ENCODE assay signal across 10 cellular contexts in the genomic region with DNA sequence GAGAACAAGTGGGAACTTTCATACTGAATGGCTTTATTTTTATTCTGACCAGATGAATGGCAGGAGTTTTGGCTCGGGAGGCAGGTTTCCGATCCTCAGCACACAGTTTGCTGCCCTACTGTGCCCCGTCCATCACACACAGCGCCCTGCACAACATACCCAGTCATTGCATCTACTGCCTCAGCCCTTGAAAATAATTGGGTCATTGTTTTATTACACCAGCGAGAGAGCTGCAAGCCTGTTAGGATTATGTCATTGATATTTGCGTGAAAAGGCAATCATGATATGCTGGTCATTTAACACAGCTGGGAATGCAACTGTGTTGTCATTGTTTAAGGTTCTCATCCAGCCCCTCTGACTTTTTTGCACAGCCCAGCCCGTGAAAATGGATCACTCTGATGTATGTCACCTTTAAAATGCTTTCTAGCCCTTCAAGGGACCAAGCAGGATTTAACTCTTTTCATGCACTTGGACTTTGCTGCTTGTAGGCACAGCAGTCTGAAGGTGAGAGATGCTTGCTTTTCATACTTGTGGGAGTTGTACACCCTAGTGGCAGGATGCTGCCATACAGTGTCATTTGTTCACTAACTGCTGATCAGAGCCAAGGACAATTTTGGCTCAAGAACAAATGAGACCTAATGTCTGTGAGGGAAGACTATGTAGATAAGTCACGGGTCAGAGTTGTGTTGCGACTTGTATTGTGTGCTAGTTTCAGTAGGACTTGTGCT.
DNase-seq lines count a peak whose midpoint lies in the region; ATAC-seq, FAIRE-seq and TF ChIP-seq lines count a peak whose summit lies in the region.
"Had no signal": no experiment of that assay in that cellular context is flagged by ENCODE, and none has a peak within 500 bp of the region (broad histone marks: within the 10 kb centered on the region; RNA-seq: fewer than 3 reads in every experiment).

No MANE protein-coding gene starts in this region.

- ATAC-seq in A549, result peak; percentile 63 to 82; a peak in 5 of 6 replicates
- ATAC-seq in GM18511 (IDR thresholded peaks at IDR 0.05; ENCODE audit: unreplicated experiment), result peak; percentile 74

- DNase-seq in A549 (ENCODE audit: low read depth in 1 of 2, low spot score in 1 of 2) (peak; percentile 13 to 47), NCI-H526 (lab: John Stamatoyannopoulos, UW) (peak; percentile 38 to 66), epithelial cell of proximal tubule (ENCODE audit: low read depth) (no peak), NCI-H510A treated with DMSO at 0.1 percent for 48 hours (lab: John Stamatoyannopoulos, UW) (no peak), MG63 (no peak), NK-92 (lab: John Stamatoyannopoulos, UW; ENCODE audit: unreplicated experiment) (no peak)
- DNase-seq in effector CD8-positive, alpha-beta T cell (lab: John Stamatoyannopoulos, UW), result no peak
- DNase-seq: upper lobe of left lung had no signal

- H3K36me3 ChIP-seq in MG63, result no peaks in the 10 kb centered on the region
- H3K36me3 ChIP-seq: upper lobe of left lung had no signal

- H3K27ac ChIP-seq in A549, result no peak overlapping the region
- H3K27ac ChIP-seq: upper lobe of left lung had no signal

- no peak overlapping the region for H3K4me2 ChIP-seq in A549

- WGBS in A549 (ENCODE audit: missing lambda C conversion rate), result 39% methylated on average over 9 of the region's 9 CpGs

- no peak for TF ChIP-seq POLR2A in A549 (IDR thresholded peaks at IDR 0.05; ENCODE audit: low read length)

- H3K4me3 ChIP-seq in A549 (no peak overlapping the region), epithelial cell of proximal tubule (ENCODE audit: low read depth, low read length) (no peak overlapping the region), MG63 (no peak overlapping the region)
- H3K4me3 ChIP-seq: upper lobe of left lung had no signal

- peak; percentile 97 for FAIRE-seq in A549 (lab: Jason Lieb, UNC)
- FAIRE-seq: TTC549 had no signal

- TF ChIP-seq RAD21 in A549 (conservative IDR thresholded peaks at IDR 0.05 in 1 of 2, IDR thresholded peaks at IDR 0.05 in 1 of 2), result peak in 1 of 2 experiments; percentile 30; a peak in 2 of 5 replicates

- TF ChIP-seq CTCF in A549 (IDR thresholded peaks at IDR 0.05) (no peak; the same call in 2 of the 3 replicates), epithelial cell of proximal tubule (conservative IDR thresholded peaks at IDR 0.05; ENCODE audit: low read depth, low read length) (peak; percentile 42)

- no peaks in the 10 kb centered on the region for H3K27me3 ChIP-seq in MG63
- H3K27me3 ChIP-seq: upper lobe of left lung had no signal

- H3K9me3 ChIP-seq in A549, result no peaks in the 10 kb centered on the region
- no peaks in the 10 kb centered on the region for H3K9me3 ChIP-seq in MG63
- H3K9me3 ChIP-seq: upper lobe of left lung had no signal

- POLR2A ChIA-PET in A549 (lab: Yijun Ruan, JAX), result no interaction called here

- TF ChIP-seq EP300 in A549 (IDR thresholded peaks at IDR 0.05), result no peak

- CTCF ChIA-PET in A549 (lab: Yijun Ruan, JAX), result interaction anchor here (0.9 to 27.0 kb wide), 4 partner anchors 8 to 366 kb away, joined by 3 to 848 read pairs (median 23); no protein-coding TSS in a partner anchor

- peaks cover 3% of the 10 kb centered on the region; the same call in 1 of the 3 replicates for H3K4me1 ChIP-seq in A549

TF ChIP-seq in A549, 52 proteins besides CTCF, POLR2A, EP300 and RAD21:
- TF ChIP-seq FOSB (CRISPR knock-in tag; IDR thresholded peaks at IDR 0.05) (no peak), ZSCAN20 (CRISPR knock-in tag; IDR thresholded peaks at IDR 0.05) (no peak), ELK1 (IDR thresholded peaks at IDR 0.05; ENCODE audit: low read depth, low read length) (no peak), KDM5A (IDR thresholded peaks at IDR 0.05) (no peak), POLR2AphosphoS2 (conservative IDR thresholded peaks at IDR 0.05; ENCODE audit: low read length) (no peak), GATA3 (IDR thresholded peaks at IDR 0.05; ENCODE audit: borderline replicate concordance) (no peak), CEBPB (IDR thresholded peaks at IDR 0.05) (no peak), SMC3 (IDR thresholded peaks at IDR 0.05) (no peak), ZC3H11A (IDR thresholded peaks at IDR 0.05) (no peak), RCOR1 (IDR thresholded peaks at IDR 0.05; ENCODE audit: low read depth, low read length) (no peak)

Comparison
In these comparisons a context has a peak if more than half of its experiments do, and no peak if none do; other contexts are left out.
1. DNase-seq: peak in A549 (2 of 2) and NCI-H526 (2 of 2); none in epithelial cell of proximal tubule (single experiment), NCI-H510A treated with DMSO at 0.1 percent for 48 hours (single experiment), MG63 (single experiment), effector CD8-positive, alpha-beta T cell (single experiment) and NK-92 (single experiment).